In genomic region chr19:7641288-7642276, GRCh38 we compare ENCODE assay signal across 34 cellular contexts. TPM values are rescaled to one million over a fixed set of nuclear protein-coding genes. Genes with fewer than 3 reads are reported as not detected.
DNase-seq lines count a peak whose midpoint lies in the region; ATAC-seq, FAIRE-seq and TF ChIP-seq lines count a peak whose summit lies in the region.
"Had no signal": no experiment of that assay in that cellular context is flagged by ENCODE, and none has a peak within 500 bp of the region (broad histone marks: within the 10 kb centered on the region; RNA-seq: fewer than 3 reads in every experiment).

No MANE protein-coding gene starts in this region.

- peaks cover 13% of the 10 kb centered on the region for H3K27me3 Mint-ChIP-seq in chondrocyte (ENCODE audit: low read depth)
- H3K27me3 Mint-ChIP-seq: activated naive CD8-positive, alpha-beta T cell treated with anti-CD3 and anti-CD28 coated beads for 36 hours; dendritic cell treated with granulocyte-macrophage colony-stimulating factor and Interleukin-4, amounts not matched to agents 40 ng/mL and 50 ng/mL, for 4 days; naive B cell had no signal

- H3K9ac ChIP-seq in SK-N-SH (no peak overlapping the region), neuronal stem cell (ENCODE audit: low read depth, low read length, poor library complexity) (no peak overlapping the region)

- no peak overlapping the region for H2AFZ ChIP-seq in SK-N-SH (ENCODE audit: low read depth)
- H2AFZ ChIP-seq in neuronal stem cell (ENCODE audit: low read length): no peak overlapping the region

- H3K9me2 ChIP-seq in SK-N-SH: no peaks in the 10 kb centered on the region

- H3K4me3 Mint-ChIP-seq in chondrocyte (ENCODE audit: unreplicated experiment): no peak overlapping the region
- H3K4me3 Mint-ChIP-seq: activated naive CD8-positive, alpha-beta T cell treated with anti-CD3 and anti-CD28 coated beads for 36 hours; CD8-positive, alpha-beta T cell; dendritic cell treated with granulocyte-macrophage colony-stimulating factor and Interleukin-4, amounts not matched to agents 40 ng/mL and 50 ng/mL, for 4 days; mesothelial cell of epicardium had no signal

- TF ChIP-seq EP300 in SK-N-SH (IDR thresholded peaks at IDR 0.05; ENCODE audit: borderline replicate concordance in 1 of 2, low read depth in 1 of 2, low read length in 1 of 2): no peak

- no peak overlapping the region for H2BK12ac ChIP-seq in neuronal stem cell (ENCODE audit: low read length)

- H3K4ac ChIP-seq in neuronal stem cell (ENCODE audit: low read length): no peak overlapping the region

- H3K4me3 ChIP-seq in SK-N-SH (ENCODE audit: low read depth in 2 of 2, low read length in 1 of 2): no peak overlapping the region
- H3K4me3 ChIP-seq in neuronal stem cell (ENCODE audit: low read length in 2 of 2): no peak overlapping the region
- no peak overlapping the region for H3K4me3 ChIP-seq in small intestine (ENCODE audit: low read depth in 1 of 2, low read length in 2 of 2)
- H3K4me3 ChIP-seq in prostate gland: no peak overlapping the region
- H3K4me3 ChIP-seq: A549, gastroesophageal sphincter, SJSA1, stomach, thyroid gland had no signal

- H3K27ac ChIP-seq in SK-N-SH (ENCODE audit: low read depth in 2 of 2, low read length in 1 of 2): no peak overlapping the region
- no peak overlapping the region for H3K27ac ChIP-seq in neuronal stem cell (replicated peaks; ENCODE audit: low read length)
- H3K27ac ChIP-seq in small intestine (ENCODE audit: low read depth in 1 of 2, low read length in 1 of 2): no peak overlapping the region
- H3K27ac ChIP-seq in prostate gland: no peak overlapping the region
- H3K27ac ChIP-seq: A549, gastroesophageal sphincter, HL-60, SJSA1, stomach, thyroid gland had no signal

- H3K79me1 ChIP-seq in neuronal stem cell (ENCODE audit: low read depth, low read length): peaks cover 5% of the 10 kb centered on the region

- no peak overlapping the region for H2AK5ac ChIP-seq in neuronal stem cell (ENCODE audit: low read depth, low read length)

- no peak for TF ChIP-seq RAD21 in SK-N-SH (IDR thresholded peaks at IDR 0.05; ENCODE audit: low read length)

- H4K20me1 ChIP-seq in SK-N-SH (ENCODE audit: insufficient read depth): no peaks in the 10 kb centered on the region

- no peak for ATAC-seq in SK-N-SH treated with all-trans-retinoic acid at 6 μM for 48 hours
- ATAC-seq: CD8-positive, alpha-beta T cell; gastroesophageal sphincter had no signal

- H3K4me2 ChIP-seq in SK-N-SH: no peak overlapping the region
- no peak overlapping the region for H3K4me2 ChIP-seq in neuronal stem cell (ENCODE audit: insufficient read depth, low read length, poor library complexity, severe bottlenecking)
- H3K4me2 ChIP-seq: A549 had no signal

- no peak overlapping the region for H2BK120ac ChIP-seq in neuronal stem cell (ENCODE audit: low read depth, low read length)

- no peak for DNase-seq in SK-N-SH
- peak; percentile 55 for DNase-seq in NAMALWA (ENCODE audit: low spot score)
- DNase-seq in chondrocyte (ENCODE audit: low spot score): no peak
- no peak for DNase-seq in neuronal stem cell (ENCODE audit: low spot score)
- DNase-seq in NCI-H1694 (lab: John Stamatoyannopoulos, UW): no peak
- DNase-seq in small intestine: no peak
- DNase-seq in prostate gland (ENCODE audit: low spot score): no peak
- DNase-seq: activated CD4-positive, alpha-beta T cell treated with anti-CD3 and anti-CD28 coated beads for 48 hours; activated CD8-positive, alpha-beta memory T cell treated with anti-CD3 and anti-CD28 coated beads for 24 hours; activated effector memory CD4-positive, alpha-beta T cell treated with anti-CD3 and anti-CD28 coated beads, Interleukin-2, amount 50 U/mL, for 16 hours; activated naive CD8-positive, alpha-beta T cell treated with anti-CD3 and anti-CD28 coated beads for 36 hours; aorta; CD8-positive, alpha-beta T cell; HCEC 1CT; MV-4-11; naive B cell; NCI-H187; NCI-H524 treated with DMSO at 0.1 percent for 48 hours; occipital lobe; RPMI8226; stimulated activated CD4-positive, alpha-beta T cell treated with anti-CD3 and anti-CD28 coated beads, Interleukin-2, amount 100 ng/mL, for 24 hours; stomach; thyroid gland had no signal

- peaks cover 4% of the 10 kb centered on the region for H3F3A ChIP-seq in SK-N-SH (replicated peaks; ENCODE audit: insufficient read depth)

- H3K4me1 ChIP-seq in SK-N-SH (ENCODE audit: control insufficient read depth in 1 of 2, insufficient read depth in 2 of 2, low read depth in 1 of 2, low read length in 1 of 2) (no peaks in the 10 kb centered on the region; a peak in 1 of 4 replicates), neuronal stem cell (ENCODE audit: control insufficient read depth in 2 of 2, insufficient read depth in 1 of 2, low read depth in 1 of 2, low read length in 2 of 2) (peaks cover 0 to 5% of the 10 kb centered on the region in 2 donors), small intestine (ENCODE audit: control insufficient read depth in 2 of 2, insufficient read depth in 1 of 2, low read depth in 1 of 2, low read length in 1 of 2) (no peaks in the 10 kb centered on the region), prostate gland (replicated peaks) (no peaks in the 10 kb centered on the region)
- H3K4me1 ChIP-seq: A549, SJSA1 had no signal

- CTCF ChIA-PET in SK-N-SH (lab: Yijun Ruan, JAX): interaction anchor here (0.6 to 1.3 kb wide), 5 partner anchors 39 to 540 kb away, joined by 3 to 4 read pairs (median 3); partner anchors contain the start of gene TRAPPC5

- H3K36me3 ChIP-seq in SK-N-SH (replicated peaks in 1 of 2; ENCODE audit: control insufficient read depth in 1 of 2, insufficient read depth in 2 of 2, low read length in 1 of 2) (no peaks in the 10 kb centered on the region), neuronal stem cell (replicated peaks in 1 of 2; ENCODE audit: control insufficient read depth in 2 of 2, insufficient read depth in 2 of 2, low read length in 2 of 2) (peaks cover 0 to 3% of the 10 kb centered on the region in 2 donors), small intestine (ENCODE audit: control insufficient read depth in 2 of 2, insufficient read depth in 2 of 2, low read length in 2 of 2) (peaks cover 6 to 7% of the 10 kb centered on the region in 2 donors), prostate gland (no peaks in the 10 kb centered on the region)
- H3K36me3 ChIP-seq: gastroesophageal sphincter, SJSA1, thyroid gland had no signal

- H3K14ac ChIP-seq in neuronal stem cell (ENCODE audit: low read length): peak overlapping the region; percentile 56

- TF ChIP-seq POLR2A in prostate gland (IDR thresholded peaks at IDR 0.05): no peak

- H3K27ac Mint-ChIP-seq in chondrocyte (ENCODE audit: unreplicated experiment): no peak overlapping the region
- H3K27ac Mint-ChIP-seq: activated naive CD8-positive, alpha-beta T cell treated with anti-CD3 and anti-CD28 coated beads for 36 hours; CD8-positive, alpha-beta T cell; mesothelial cell of epicardium had no signal

- POLR2A ChIA-PET in SK-N-SH (lab: Yijun Ruan, JAX): interaction anchor here (1.0 to 1.4 kb wide), 2 partner anchors 12 kb away, joined by 3 to 6 read pairs; partner anchors contain the start of genes PET100 and XAB2

- peak overlapping the region; percentile 55 for H3K23ac ChIP-seq in neuronal stem cell (ENCODE audit: low read depth, low read length, poor library complexity)

- no peak overlapping the region for H4K8ac ChIP-seq in neuronal stem cell (ENCODE audit: low read depth, low read length)

- no peak overlapping the region for H4K91ac ChIP-seq in neuronal stem cell (ENCODE audit: low read depth, low read length, poor library complexity)

- no peaks in the 10 kb centered on the region for H3K79me2 ChIP-seq in SK-N-SH (ENCODE audit: insufficient read depth)

- peak overlapping the region; percentile 82 for H2BK5ac ChIP-seq in neuronal stem cell (ENCODE audit: low read length)

- WGBS in SK-N-SH (ENCODE audit: low lambda C conversion rate): 30% methylated on average over 20 of the region's 43 CpGs
- no CpG with 5 or more reads among the region's 43 CpGs for WGBS in neuronal stem cell (ENCODE audit: extremely low coverage in 2 of 2, insufficient read length in 2 of 2, insufficient replicate concordance in 1 of 2), 2 donors
- WGBS in small intestine, 3 donors: 84 to 86% (median 86%) methylated on average over 38 to 43 of the region's 43 CpGs
- WGBS in prostate gland: 87% methylated on average over 40 of the region's 43 CpGs

- H3K9me3 ChIP-seq in SK-N-SH (no peaks in the 10 kb centered on the region), neuronal stem cell (replicated peaks in 1 of 2; ENCODE audit: control insufficient read depth in 2 of 2, insufficient read depth in 1 of 2, low read depth in 1 of 2, low read length in 2 of 2) (peaks cover 0 to 8% of the 10 kb centered on the region in 2 donors), small intestine (ENCODE audit: control insufficient read depth, low read depth) (no peaks in the 10 kb centered on the region), prostate gland (no peaks in the 10 kb centered on the region)
- H3K9me3 ChIP-seq: A549, gastroesophageal sphincter, SJSA1, stomach, thyroid gland had no signal

- no peak overlapping the region for H3K18ac ChIP-seq in neuronal stem cell (ENCODE audit: low read length)

- H3K9me3 Mint-ChIP-seq in chondrocyte (ENCODE audit: low read depth): no peaks in the 10 kb centered on the region
- H3K9me3 Mint-ChIP-seq: activated naive CD8-positive, alpha-beta T cell treated with anti-CD3 and anti-CD28 coated beads for 36 hours; CD8-positive, alpha-beta T cell; dendritic cell treated with granulocyte-macrophage colony-stimulating factor and Interleukin-4, amounts not matched to agents 40 ng/mL and 50 ng/mL, for 4 days; mesothelial cell of epicardium had no signal

- peak; percentile 12; the same call in 1 of the 2 replicates for TF ChIP-seq CTCF in SK-N-SH (IDR thresholded peaks at IDR 0.05)
- TF ChIP-seq CTCF in chondrocyte (IDR thresholded peaks at IDR 0.05): peak; percentile 27
- TF ChIP-seq CTCF in prostate gland (IDR thresholded peaks at IDR 0.05): no peak

- FAIRE-seq in small intestine (lab: Jason Lieb, UNC): no peak
- FAIRE-seq: A549, keratinocyte had no signal

- intact Hi-C loops in prostate gland (cut with DNase I): no loop called here

- H3K4me1 Mint-ChIP-seq in chondrocyte (ENCODE audit: low read depth): no peaks in the 10 kb centered on the region
- H3K4me1 Mint-ChIP-seq: mesothelial cell of epicardium had no signal

- peaks cover 33% of the 10 kb centered on the region for H3K27me3 ChIP-seq in SK-N-SH (ENCODE audit: insufficient read depth)
- H3K27me3 ChIP-seq in neuronal stem cell (ENCODE audit: control insufficient read depth in 3 of 3, insufficient read depth in 3 of 3, low read depth in 1 of 3, low read length in 3 of 3): peaks cover 0 to 21% (median 2%) of the 10 kb centered on the region in 3 experiments
- H3K27me3 ChIP-seq in small intestine (ENCODE audit: control insufficient read depth in 2 of 2, insufficient read depth in 2 of 2, low read length in 2 of 2): peaks cover 0 to 2% of the 10 kb centered on the region in 2 donors
- no peaks in the 10 kb centered on the region for H3K27me3 ChIP-seq in prostate gland (replicated peaks; ENCODE audit: insufficient read depth)
- H3K27me3 ChIP-seq: thyroid gland had no signal

- no peaks in the 10 kb centered on the region for H3K36me3 Mint-ChIP-seq in chondrocyte (ENCODE audit: low read depth)

- H2BK15ac ChIP-seq in neuronal stem cell (ENCODE audit: low read length): no peak overlapping the region

RNA-seq across cellular contexts. Expression of gene STXBP2, which starts 4.7 kb away (rescaled TPM):
- 1.3 and 4.7 TPM in 2 replicates for polyA plus RNA-seq in SK-N-SH (2012; rRNA removed)
- 0.81 and 1.4 TPM in 2 replicates for polyA plus RNA-seq in SK-N-SH (2012; cell fraction: cytosol; rRNA removed)
- 7.6 and 9.1 TPM in 2 replicates for polyA plus RNA-seq in SK-N-SH (2012; cell fraction: nucleus; rRNA removed)
- 2.7 to 10.2 TPM (median 8.1 TPM) in 3 replicates for total RNA-seq in chondrocyte
- polyA plus RNA-seq in neuronal stem cell (2013, experiment 1 of 2): 15.8 TPM
- polyA plus RNA-seq in neuronal stem cell (2013, experiment 2 of 2): 14.9 TPM
- polyA plus RNA-seq in small intestine: 100 to 1,000 TPM in 2 of 3 donors, 10 to 100 TPM in 1; 95.2 to 271 (median 200) TPM
- 100 to 1,000 TPM in 1 of 2 donors, 10 to 100 TPM in 1; 83.1 to 128 TPM for total RNA-seq in prostate gland

RNA-seq across cellular contexts. Expression of gene PCP2, which starts 8.1 kb away (rescaled TPM):
- not detected in 2 replicates for polyA plus RNA-seq in SK-N-SH (2012; rRNA removed)
- not detected in 2 replicates for polyA plus RNA-seq in SK-N-SH (2012; cell fraction: cytosol; rRNA removed)
- polyA plus RNA-seq in SK-N-SH (2012; cell fraction: nucleus; rRNA removed): not detected in 2 replicates
- total RNA-seq in chondrocyte: not detected in 3 replicates
- polyA plus RNA-seq in neuronal stem cell (2013, experiment 1 of 2): not detected
- not detected for polyA plus RNA-seq in neuronal stem cell (2013, experiment 2 of 2)
- polyA plus RNA-seq in small intestine: 1 to 10 TPM in 2 of 3 donors, under 1 TPM in 1; 0.63 to 7.3 (median 2.9) TPM
- total RNA-seq in prostate gland: 10 to 100 TPM in 1 of 2 donors, 1 to 10 TPM in 1; 1.8 to 10.2 TPM
- total RNA-seq: aorta, cardiac septum, gastroesophageal sphincter, liver, occipital lobe, SJSA1 had no signal
- polyA plus RNA-seq: aorta, keratinocyte had no signal

RNA-seq across cellular contexts. Expression of gene PET100, which starts 12.0 kb away (rescaled TPM):
- polyA plus RNA-seq in SK-N-SH (2012; rRNA removed) (48.1 and 54.0 TPM in 2 replicates), small intestine (100 to 1,000 TPM in 2 of 3 donors, 10 to 100 TPM in 1; 87.5 to 149 (median 121) TPM)
- polyA plus RNA-seq in SK-N-SH (2012; cell fraction: cytosol; rRNA removed): 55.8 and 86.5 TPM in 2 replicates
- polyA plus RNA-seq in SK-N-SH (2012; cell fraction: nucleus; rRNA removed): 23.3 and 28.9 TPM in 2 replicates
- total RNA-seq in chondrocyte (78.8 to 113 TPM (median 80.7 TPM) in 3 replicates), prostate gland (10 to 100 TPM in 1 of 2 donors, 1 to 10 TPM in 1; 7.7 to 60.4 TPM)
- polyA plus RNA-seq in neuronal stem cell (2013, experiment 1 of 2): 591 TPM
- 612 TPM for polyA plus RNA-seq in neuronal stem cell (2013, experiment 2 of 2)

RNA-seq across cellular contexts. Expression of gene XAB2, which starts 12.2 kb away (rescaled TPM):
- 36.5 and 43.3 TPM in 2 replicates for polyA plus RNA-seq in SK-N-SH (2012; rRNA removed)
- 10.7 and 18.6 TPM in 2 replicates for polyA plus RNA-seq in SK-N-SH (2012; cell fraction: cytosol; rRNA removed)
- polyA plus RNA-seq in SK-N-SH (2012; cell fraction: nucleus; rRNA removed): 115 and 148 TPM in 2 replicates
- 26.7 to 29.8 TPM (median 27.4 TPM) in 3 replicates for total RNA-seq in chondrocyte
- polyA plus RNA-seq in neuronal stem cell (2013, experiment 1 of 2): 25.9 TPM
- polyA plus RNA-seq in neuronal stem cell (2013, experiment 2 of 2): 24.7 TPM
- 10 to 100 TPM; 24.3 to 31.8 (median 29.2) TPM for polyA plus RNA-seq in small intestine
- total RNA-seq in prostate gland: 100 to 1,000 TPM in 1 of 2 donors, 10 to 100 TPM in 1; 53.6 to 115 TPM

RNA-seq across cellular contexts. Expression of gene RETN, which starts 27.3 kb away (rescaled TPM):
- polyA plus RNA-seq in SK-N-SH (2012; rRNA removed) (not detected in 2 replicates), small intestine (10 to 100 TPM in 1 of 3 donors, 1 to 10 TPM in 1, not detected in 1; 8.1 to 10.2 TPM)
- polyA plus RNA-seq in SK-N-SH (2012; cell fraction: cytosol; rRNA removed): not detected in 2 replicates
- not detected in 2 replicates for polyA plus RNA-seq in SK-N-SH (2012; cell fraction: nucleus; rRNA removed)
- total RNA-seq in chondrocyte (not detected in 3 replicates), prostate gland (not detected)
- polyA plus RNA-seq in neuronal stem cell (2013, experiment 1 of 2): not detected
- not detected for polyA plus RNA-seq in neuronal stem cell (2013, experiment 2 of 2)
- total RNA-seq: activated naive CD8-positive, alpha-beta T cell treated with anti-CD3 and anti-CD28 coated beads for 36 hours; aorta; CD8-positive, alpha-beta T cell; gastroesophageal sphincter; mesothelial cell of epicardium; SJSA1; T-helper 1 cell treated with Interleukin-12 subunit alpha and Interleukin-12 subunit beta and Interleukin-4 antibody, amounts not matched to agents 30 ng/mL and 1 ng/mL, for 36 hours; thyroid gland had no signal
- polyA plus RNA-seq: A549, keratinocyte had no signal

Comparison
In these comparisons a context has a peak if more than half of its experiments do, and no peak if none do; other contexts are left out.
1. CTCF ChIP-seq: peak in SK-N-SH (single experiment) and chondrocyte (single experiment); none in prostate gland (0 of 4).